ENCODE assay signal across 8 cellular contexts in the genomic region with DNA sequence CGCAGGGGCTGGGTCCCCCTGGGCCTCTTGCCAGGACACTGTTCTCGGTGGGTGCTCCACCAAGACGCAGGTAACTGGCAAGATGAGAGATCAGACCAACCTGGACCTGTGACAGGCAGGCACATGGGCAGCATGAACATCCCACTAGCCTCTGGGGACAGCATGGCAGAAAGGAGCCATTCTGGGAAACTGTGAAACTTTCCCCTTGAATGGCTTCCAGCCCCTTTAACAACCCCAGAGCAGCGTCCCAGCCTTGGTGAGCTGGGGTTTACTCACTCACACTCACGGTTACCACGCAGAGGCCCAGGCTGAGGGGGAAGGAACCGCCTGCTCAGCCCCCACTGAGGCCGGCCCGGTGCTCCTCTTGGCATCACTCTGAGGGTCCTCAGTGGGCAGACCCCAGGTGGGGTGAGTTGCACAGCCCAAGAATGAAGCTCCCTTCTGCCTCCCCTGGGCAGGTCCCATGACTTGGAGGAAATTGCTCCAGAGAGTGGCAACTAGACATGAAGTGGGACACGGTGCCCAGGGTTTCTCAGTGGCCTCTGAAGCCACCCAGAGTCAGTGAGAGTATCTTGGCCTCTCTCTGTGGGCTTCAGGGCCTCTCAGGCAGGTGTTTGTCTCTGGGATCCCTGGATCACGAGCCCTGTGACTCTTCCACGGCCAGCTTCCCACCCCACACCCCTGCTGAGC. TPM values are rescaled to one million over a fixed set of nuclear protein-coding genes. Genes with fewer than 3 reads are reported as not detected.
DNase-seq lines count a peak whose midpoint lies in the region; ATAC-seq and TF ChIP-seq lines count a peak whose summit lies in the region.

No MANE protein-coding gene starts in this region.

- no peak overlapping the region for H3K9ac ChIP-seq in IMR-90 (ENCODE audit: low read depth, low read length)

- H3K9me3 ChIP-seq in IMR-90 (ENCODE audit: control insufficient read depth, insufficient read depth, low read length), result no peaks in the 10 kb centered on the region

- no peak for TF ChIP-seq CTCF in IMR-90 (conservative IDR thresholded peaks at IDR 0.05; ENCODE audit: low read depth, low read length)

- H4K5ac ChIP-seq in IMR-90 (ENCODE audit: low read depth, low read length), result no peak overlapping the region

- H2BK5ac ChIP-seq in IMR-90 (ENCODE audit: low read depth, low read length, poor library complexity, severe bottlenecking), result no peak overlapping the region

- WGBS in IMR-90 (ENCODE audit: extremely low coverage in 2 of 2, insufficient read length in 1 of 2), 2 experiments, result 72% methylated on average over 6 of the region's 12 CpGs; no CpG with 5 or more reads in 1 of the 2 experiments

- H3K9me1 ChIP-seq in IMR-90 (ENCODE audit: insufficient read depth, low read length), result peaks cover 30% of the 10 kb centered on the region

- H2BK15ac ChIP-seq in IMR-90 (ENCODE audit: low read depth, low read length), result peak overlapping the region; percentile 47; the same call in 1 of the 3 replicates

- no peak overlapping the region for H3K4me2 ChIP-seq in IMR-90 (ENCODE audit: low read depth, low read length)

- no peak overlapping the region for H3K23ac ChIP-seq in IMR-90 (ENCODE audit: low read depth, low read length)

- peak; percentile 63 for ATAC-seq in GM18511 (IDR thresholded peaks at IDR 0.05; ENCODE audit: unreplicated experiment)
- peak; percentile 53 for ATAC-seq in GM21528 (IDR thresholded peaks at IDR 0.05; ENCODE audit: low FRiP score, unreplicated experiment)
- no peak for ATAC-seq in IMR-90 (ENCODE audit: low read depth)

- no peak for TF ChIP-seq RAD21 in IMR-90 (IDR thresholded peaks at IDR 0.05; ENCODE audit: low read length)

- no peak overlapping the region for H4K91ac ChIP-seq in IMR-90 (ENCODE audit: insufficient read depth, low read depth, low read length)

- no peak overlapping the region for H3K18ac ChIP-seq in IMR-90 (ENCODE audit: low read depth, low read length)

- H3K27ac ChIP-seq in IMR-90 (ENCODE audit: insufficient read depth, low read length) (no peak overlapping the region), substantia nigra (ENCODE audit: low read depth, low read length, poor library complexity, severe bottlenecking) (no peak overlapping the region)

- in situ Hi-C loops in IMR-90 (cut with MboI; ENCODE audit: low sequenced_read_pairs), result no loop called here

- H2BK20ac ChIP-seq in IMR-90 (ENCODE audit: low read depth, low read length), result peak overlapping the region; percentile 43; the same call in 1 of the 2 replicates

- H4K20me1 ChIP-seq in IMR-90 (ENCODE audit: insufficient read depth, low read length), result no peaks in the 10 kb centered on the region

- no peak for TF ChIP-seq POLR2A in IMR-90 (IDR thresholded peaks at IDR 0.05; ENCODE audit: low read depth, low read length)

- H2AK9ac ChIP-seq in IMR-90 (replicated peaks; ENCODE audit: low read depth, low read length, poor library complexity), result peak overlapping the region; percentile 92

- peak overlapping the region; percentile 68; the same call in 1 of the 2 replicates for H2BK120ac ChIP-seq in IMR-90 (ENCODE audit: low read depth, low read length)

- H3K36me3 ChIP-seq in IMR-90 (ENCODE audit: control insufficient read depth, insufficient read depth, low read length), result no peaks in the 10 kb centered on the region

- H2AFZ ChIP-seq in IMR-90 (replicated peaks; ENCODE audit: low read length, poor library complexity), result peak overlapping the region; percentile 44

- dilution Hi-C loops in IMR-90 (cut with HindIII; ENCODE audit: low sequenced_read_pairs, unreplicated experiment), result no loop called here

- H3K4me3 ChIP-seq in IMR-90 (ENCODE audit: insufficient read depth, low read depth, low read length), result no peak overlapping the region

- POLR2A ChIA-PET in IMR-90 (lab: Charles Lee; ENCODE audit: unreplicated experiment), result no interaction called here

- BruUV-seq in IMR-90 (replicated peaks; lab: Mats Ljungman, UMichigan), result no TSS peak

- H3K79me1 ChIP-seq in IMR-90 (ENCODE audit: low read depth in 1 of 2, low read length in 2 of 2), result peaks cover 0 to 5% of the 10 kb centered on the region in 2 experiments; a peak in 1 of 4 replicates

- peak overlapping the region in 1 of 2 experiments; percentile 78; a peak in 2 of 4 replicates for H4K8ac ChIP-seq in IMR-90 (ENCODE audit: low read depth in 2 of 2, low read length in 2 of 2)

- peaks cover 19% of the 10 kb centered on the region for H3K4me1 ChIP-seq in IMR-90 (ENCODE audit: control insufficient read depth, insufficient read depth, low read length)

- no peak overlapping the region for H3K56ac ChIP-seq in IMR-90 (ENCODE audit: extremely low read depth, insufficient read depth, low read length)

- peak overlapping the region; percentile 80; the same call in 1 of the 2 replicates for H3K4ac ChIP-seq in IMR-90 (ENCODE audit: low read depth, low read length)

- peak overlapping the region; percentile 50; the same call in 1 of the 2 replicates for H3K14ac ChIP-seq in IMR-90 (replicated peaks; ENCODE audit: low read depth, low read length)

- DNase-seq in IMR-90, result peak; percentile 31
- DNase-seq in mesenteric fat pad (ENCODE audit: low spot score), result peak; percentile 62
- DNase-seq in hepatic stellate cell (ENCODE audit: low spot score), result no peak
- DNase-seq in NCI-H1930 (lab: John Stamatoyannopoulos, UW), result no peak
- no peak for DNase-seq in foreskin melanocyte
- DNase-seq in substantia nigra (lab: John Stamatoyannopoulos, UW), result no peak

- H2AK5ac ChIP-seq in IMR-90 (ENCODE audit: low read depth, low read length), result peak overlapping the region; percentile 82

- no peaks in the 10 kb centered on the region for H3K27me3 ChIP-seq in IMR-90 (ENCODE audit: control insufficient read depth, insufficient read depth, low read length)

- CTCF ChIA-PET in IMR-90 (lab: Yijun Ruan, JAX), result interaction anchor here (2.0 kb wide), 1 partner anchor 9 kb away, joined by 5 read pairs; no protein-coding TSS in a partner anchor

- intact Hi-C loops in IMR-90 (cut with micrococcal nuclease), result no loop called here

TF ChIP-seq in IMR-90, 13 proteins besides CTCF, POLR2A, EP300 and RAD21:
- TF ChIP-seq MAZ (IDR thresholded peaks at IDR 0.05; ENCODE audit: borderline replicate concordance, low read depth, low read length), result no peak
- TF ChIP-seq MXI1 (IDR thresholded peaks at IDR 0.05; ENCODE audit: borderline replicate concordance, low read depth, low read length), result no peak
- no peak for TF ChIP-seq RCOR1 (IDR thresholded peaks at IDR 0.05; ENCODE audit: insufficient replicate concordance, low read length)
- no peak for TF ChIP-seq NFE2L2 (IDR thresholded peaks at IDR 0.05; ENCODE audit: low read depth, low read length)
- TF ChIP-seq FOS (IDR thresholded peaks at IDR 0.05; ENCODE audit: low read depth, low read length), result no peak
- no peak for TF ChIP-seq CHD1 (IDR thresholded peaks at IDR 0.05; ENCODE audit: low read depth, low read length)
- TF ChIP-seq, protein P1, sequence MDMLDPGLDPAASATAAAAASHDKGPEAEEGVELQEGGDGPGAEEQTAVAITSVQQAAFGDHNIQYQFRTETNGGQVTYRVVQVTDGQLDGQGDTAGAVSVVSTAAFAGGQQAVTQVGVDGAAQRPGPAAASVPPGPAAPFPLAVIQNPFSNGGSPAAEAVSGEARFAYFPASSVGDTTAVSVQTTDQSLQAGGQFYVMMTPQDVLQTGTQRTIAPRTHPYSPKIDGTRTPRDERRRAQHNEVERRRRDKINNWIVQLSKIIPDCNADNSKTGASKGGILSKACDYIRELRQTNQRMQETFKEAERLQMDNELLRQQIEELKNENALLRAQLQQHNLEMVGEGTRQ (IDR thresholded peaks at IDR 0.05; ENCODE audit: low read depth, low read length), result no peak
- no peak for TF ChIP-seq RFX5 (IDR thresholded peaks at IDR 0.05; ENCODE audit: low read depth, low read length)
- TF ChIP-seq, protein P2, sequence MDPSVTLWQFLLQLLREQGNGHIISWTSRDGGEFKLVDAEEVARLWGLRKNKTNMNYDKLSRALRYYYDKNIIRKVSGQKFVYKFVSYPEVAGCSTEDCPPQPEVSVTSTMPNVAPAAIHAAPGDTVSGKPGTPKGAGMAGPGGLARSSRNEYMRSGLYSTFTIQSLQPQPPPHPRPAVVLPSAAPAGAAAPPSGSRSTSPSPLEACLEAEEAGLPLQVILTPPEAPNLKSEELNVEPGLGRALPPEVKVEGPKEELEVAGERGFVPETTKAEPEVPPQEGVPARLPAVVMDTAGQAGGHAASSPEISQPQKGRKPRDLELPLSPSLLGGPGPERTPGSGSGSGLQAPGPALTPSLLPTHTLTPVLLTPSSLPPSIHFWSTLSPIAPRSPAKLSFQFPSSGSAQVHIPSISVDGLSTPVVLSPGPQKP (IDR thresholded peaks at IDR 0.05; ENCODE audit: borderline replicate concordance, low read depth, low read length), result no peak
- TF ChIP-seq BHLHE40 (IDR thresholded peaks at IDR 0.05; ENCODE audit: low read depth, low read length), result no peak
- TF ChIP-seq MAFK (IDR thresholded peaks at IDR 0.05; ENCODE audit: low read depth, low read length), result no peak
- no peak for TF ChIP-seq SMC3 (IDR thresholded peaks at IDR 0.05; ENCODE audit: low read depth, low read length)

RNA-seq across cellular contexts. Expression of gene SRP14, which starts 15.2 kb away (rescaled TPM):
- 106 and 205 TPM in 2 replicates for total RNA-seq in IMR-90 (2012; rRNA removed)
- 295 and 296 TPM in 2 replicates for polyA plus RNA-seq in IMR-90 (2012; rRNA removed)
- polyA plus RNA-seq in IMR-90 (2012; cell fraction: cytosol; rRNA removed), result 198 and 487 TPM in 2 replicates
- polyA plus RNA-seq in IMR-90 (2012; cell fraction: nucleus; rRNA removed; ENCODE audit: low replicate concordance), result 41.4 and 203 TPM in 2 replicates
- 168 TPM for total RNA-seq in mesenteric fat pad

RNA-seq across cellular contexts. Expression of gene BMF, which starts 54.5 kb away (rescaled TPM):
- total RNA-seq in IMR-90 (2012; rRNA removed) (1.7 and 2.9 TPM in 2 replicates), mesenteric fat pad (4.0 TPM)
- polyA plus RNA-seq in IMR-90 (2012; rRNA removed), result 2.4 and 2.8 TPM in 2 replicates
- 0.80 and 1.8 TPM in 2 replicates for polyA plus RNA-seq in IMR-90 (2012; cell fraction: cytosol; rRNA removed)
- polyA plus RNA-seq in IMR-90 (2012; cell fraction: nucleus; rRNA removed; ENCODE audit: low replicate concordance), result 6.6 and 11.7 TPM in 2 replicates

Comparison
In these comparisons a context has a peak if more than half of its experiments do, and no peak if none do; other contexts are left out.
1. DNase-seq: peak in IMR-90 (single experiment) and mesenteric fat pad (single experiment); none in hepatic stellate cell (single experiment), NCI-H1930 (0 of 2), foreskin melanocyte (single experiment) and substantia nigra (0 of 49).